ENCODE assay signal across 1 cellular context in genomic region chr1:206744683-206745082, GRCh38.
TF ChIP-seq lines count a peak whose summit lies in the region.

No MANE protein-coding gene starts in this region.

TF ChIP-seq in K562, 482 proteins besides CTCF, POLR2A, EP300 and RAD21 (continued from another document and continues in another):
- TF ChIP-seq BCL6 (CRISPR knock-in tag; IDR thresholded peaks at IDR 0.05) = no peak
- TF ChIP-seq TAF1 (IDR thresholded peaks at IDR 0.05; ENCODE audit: control insufficient read depth, extremely low read depth, insufficient read depth, low read length, severe bottlenecking) = no peak
- TF ChIP-seq NFE2 (IDR thresholded peaks at IDR 0.05; ENCODE audit: low read depth) = 0 out of 2 replicates have a peak, but pooled peaks have one; percentile 30
- TF ChIP-seq SMARCA4 (IDR thresholded peaks at IDR 0.05) = no peak
- TF ChIP-seq ZNF12 (CRISPR knock-in tag; IDR thresholded peaks at IDR 0.05) = no peak
- TF ChIP-seq KDM4B (IDR thresholded peaks at IDR 0.05; ENCODE audit: borderline replicate concordance in 2 of 2, low read depth in 1 of 2) = no peak
- no peak for TF ChIP-seq RBM25 (IDR thresholded peaks at IDR 0.05; ENCODE audit: low read depth, low read length, severe bottlenecking)
- no peak for TF ChIP-seq ZNF639 (CRISPR knock-in tag; conservative IDR thresholded peaks at IDR 0.05 in 1 of 2, IDR thresholded peaks at IDR 0.05 in 1 of 2)
- TF ChIP-seq ZNF134 (CRISPR knock-in tag; conservative IDR thresholded peaks at IDR 0.05) = no peak
- TF ChIP-seq ZNF707 (CRISPR knock-in tag; conservative IDR thresholded peaks at IDR 0.05) = no peak
- no peak for TF ChIP-seq MCM7 (IDR thresholded peaks at IDR 0.05)
- TF ChIP-seq THAP7 (CRISPR knock-in tag; IDR thresholded peaks at IDR 0.05) = no peak
- TF ChIP-seq TOE1 (IDR thresholded peaks at IDR 0.05; ENCODE audit: borderline replicate concordance) = no peak
- no peak for TF ChIP-seq TOE1 (CRISPR knock-in tag; IDR thresholded peaks at IDR 0.05; ENCODE audit: borderline replicate concordance, low read depth)
- TF ChIP-seq TEAD2 (tag; IDR thresholded peaks at IDR 0.05) = no peak
- TF ChIP-seq ZBTB9 (CRISPR knock-in tag; IDR thresholded peaks at IDR 0.05) = no peak
- no peak for TF ChIP-seq ZKSCAN1 (IDR thresholded peaks at IDR 0.05; ENCODE audit: low read depth, low read length)
- no peak for TF ChIP-seq MAFF (IDR thresholded peaks at IDR 0.05; ENCODE audit: low read length)
- no peak for TF ChIP-seq ZNF347 (CRISPR knock-in tag; IDR thresholded peaks at IDR 0.05; ENCODE audit: low read depth)
- TF ChIP-seq CUX1 (CRISPR knock-in tag; IDR thresholded peaks at IDR 0.05) = no peak
- no peak for TF ChIP-seq CHD7 (IDR thresholded peaks at IDR 0.05; ENCODE audit: low read depth, low read length)
- TF ChIP-seq ZNF655 (CRISPR knock-in tag; IDR thresholded peaks at IDR 0.05) = no peak
- TF ChIP-seq ZNF76 (CRISPR knock-in tag; IDR thresholded peaks at IDR 0.05; ENCODE audit: borderline replicate concordance) = no peak
- TF ChIP-seq ZNF277 (CRISPR knock-in tag; IDR thresholded peaks at IDR 0.05; ENCODE audit: borderline replicate concordance) = no peak
- 0 out of 2 replicates have a peak, but pooled peaks have one; percentile 39 for TF ChIP-seq E2F5 (CRISPR knock-in tag; IDR thresholded peaks at IDR 0.05)
- TF ChIP-seq ZFP91 (CRISPR knock-in tag; IDR thresholded peaks at IDR 0.05) = 0 out of 2 replicates have a peak, but pooled peaks have one; percentile 35
- no peak for TF ChIP-seq TSC22D4 (tag; IDR thresholded peaks at IDR 0.05)
- TF ChIP-seq RCOR1 (IDR thresholded peaks at IDR 0.05; ENCODE audit: borderline replicate concordance in 1 of 2, low read depth in 2 of 2, low read length in 2 of 2) = no peak
- TF ChIP-seq HNRNPL (IDR thresholded peaks at IDR 0.05; ENCODE audit: low read depth, low read length) = no peak
